Comparison of ENCODE assay signal across 21 cellular contexts in the genomic region with DNA sequence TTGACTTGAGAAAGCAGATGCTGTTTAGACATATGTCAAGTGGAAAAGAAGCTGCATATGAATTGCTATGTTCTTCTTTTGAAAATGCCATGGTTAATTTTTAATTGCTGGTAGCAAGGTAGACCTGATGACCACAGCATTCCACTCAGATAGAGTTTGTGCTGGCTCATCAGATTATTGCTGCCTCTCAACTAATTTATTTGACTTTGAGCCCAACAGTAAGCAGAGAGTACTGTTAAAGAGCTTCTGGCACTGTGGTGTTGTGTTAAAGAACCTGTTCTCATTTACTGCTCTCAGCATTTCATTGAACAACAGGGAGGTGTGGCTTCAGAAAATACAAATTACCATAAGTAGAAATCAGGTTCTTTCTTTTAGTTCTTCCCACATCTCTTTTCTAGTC.
DNase-seq lines count a peak whose midpoint lies in the region; FAIRE-seq and TF ChIP-seq lines count a peak whose summit lies in the region.
"Had no signal": no experiment of that assay in that cellular context is flagged by ENCODE, and none has a peak within 500 bp of the region (broad histone marks: within the 10 kb centered on the region; RNA-seq: fewer than 3 reads in every experiment).

No MANE protein-coding gene starts in this region.

- TF ChIP-seq CTCF in KMS-11 (conservative IDR thresholded peaks at IDR 0.05; ENCODE audit: low read depth, low read length) (no peak), brain (conservative IDR thresholded peaks at IDR 0.05) (no peak), kidney (IDR thresholded peaks at IDR 0.05; ENCODE audit: borderline replicate concordance, extremely low read depth, insufficient read depth) (no peak)

- H3K27ac Mint-ChIP-seq in brain: peak overlapping the region; percentile 6 to 68 (median 31)
- H3K27ac Mint-ChIP-seq: activated CD8-positive, alpha-beta memory T cell treated with anti-CD3 and anti-CD28 coated beads, Interleukin-2, amount 10 ng/mL, durations not matched to agents 7 days and 5 days; naive B cell; stimulated activated memory B cell treated with anti-CD40 and anti-IgM and Interleukin-4, amounts not matched to agents 10 μg/mL and 1 μg/mL and 100 μg/mL, for 72 hours had no signal

- no peaks in the 10 kb centered on the region for H3K36me3 Mint-ChIP-seq in brain
- H3K36me3 Mint-ChIP-seq: activated CD8-positive, alpha-beta memory T cell treated with anti-CD3 and anti-CD28 coated beads, Interleukin-2, amount 10 ng/mL, durations not matched to agents 7 days and 5 days; naive B cell; stimulated activated memory B cell treated with anti-CD40 and anti-IgM and Interleukin-4, amounts not matched to agents 10 μg/mL and 1 μg/mL and 100 μg/mL, for 72 hours had no signal

- FAIRE-seq in kidney (lab: Jason Lieb, UNC): no peak

- H3K4me3 Mint-ChIP-seq in brain: no peak overlapping the region
- H3K4me3 Mint-ChIP-seq: activated CD8-positive, alpha-beta memory T cell treated with anti-CD3 and anti-CD28 coated beads, Interleukin-2, amount 10 ng/mL, durations not matched to agents 7 days and 5 days; stimulated activated memory B cell treated with anti-CD40 and anti-IgM and Interleukin-4, amounts not matched to agents 10 μg/mL and 1 μg/mL and 100 μg/mL, for 72 hours had no signal

- H3K27me3 Mint-ChIP-seq in brain: peaks cover 3% of the 10 kb centered on the region
- H3K27me3 Mint-ChIP-seq: activated CD8-positive, alpha-beta memory T cell treated with anti-CD3 and anti-CD28 coated beads, Interleukin-2, amount 10 ng/mL, durations not matched to agents 7 days and 5 days; stimulated activated memory B cell treated with anti-CD40 and anti-IgM and Interleukin-4, amounts not matched to agents 10 μg/mL and 1 μg/mL and 100 μg/mL, for 72 hours had no signal

- H3K9me3 Mint-ChIP-seq in brain: peaks cover 0 to 5% (median 0%) of the 10 kb centered on the region in 5 experiments
- H3K9me3 Mint-ChIP-seq: naive B cell; stimulated activated memory B cell treated with anti-CD40 and anti-IgM and Interleukin-4, amounts not matched to agents 10 μg/mL and 1 μg/mL and 100 μg/mL, for 72 hours had no signal

- H3K79me2 ChIP-seq in KMS-11 (ENCODE audit: insufficient read depth, low read depth): no peaks in the 10 kb centered on the region

- no peak overlapping the region for H3K9ac ChIP-seq in KMS-11
- H3K9ac ChIP-seq in kidney (ENCODE audit: low read length in 2 of 2): no peak overlapping the region

- intact Hi-C loops in kidney (cut with DNase I): no loop called here

- H3K4me3 ChIP-seq in KMS-11 (IDR thresholded peaks at IDR 0.05; ENCODE audit: insufficient read depth, low read depth, low read length): no peak overlapping the region
- H3K4me3 ChIP-seq in kidney (ENCODE audit: low read length in 2 of 2): peak overlapping the region; percentile 19 to 25
- H3K4me3 ChIP-seq: HAP-1, lung, psoas muscle, tibial artery had no signal

- peak overlapping the region; percentile 41 for H2AFZ ChIP-seq in KMS-11 (ENCODE audit: low read depth)

- no peaks in the 10 kb centered on the region for H3K27me3 ChIP-seq in KMS-11 (ENCODE audit: insufficient read depth, low read depth)
- H3K27me3 ChIP-seq: tibial artery had no signal

- no peaks in the 10 kb centered on the region for H4K20me1 ChIP-seq in KMS-11 (ENCODE audit: insufficient read depth)

- H3K36me3 ChIP-seq in KMS-11 (ENCODE audit: insufficient read depth) (no peaks in the 10 kb centered on the region), kidney (ENCODE audit: control insufficient read depth in 1 of 2, insufficient read depth in 2 of 2, low read length in 2 of 2) (no peaks in the 10 kb centered on the region)
- H3K36me3 ChIP-seq: HAP-1, tibial artery had no signal

- H3K27ac ChIP-seq in KMS-11 (0 out of 2 replicates have a peak overlapping the region, but pooled peaks have one; percentile 9), kidney (ENCODE audit: low read depth in 2 of 2, low read length in 2 of 2) (peak overlapping the region; percentile 74 to 79)
- H3K27ac ChIP-seq: HL-60, psoas muscle, tibial artery had no signal

- no peaks in the 10 kb centered on the region for H3K9me3 ChIP-seq in kidney (ENCODE audit: control insufficient read depth in 1 of 2, low read length in 2 of 2)
- H3K9me3 ChIP-seq: HAP-1, psoas muscle, tibial artery had no signal

- peak overlapping the region; percentile 21; the same call in 1 of the 2 replicates for H3K4me2 ChIP-seq in KMS-11

- no peak for DNase-seq in kidney
- DNase-seq in renal cortical epithelial cell (ENCODE audit: low read depth): peak; percentile 70
- DNase-seq in NCI-H82 (lab: John Stamatoyannopoulos, UW): no peak
- no peak for DNase-seq in NOMO-1 treated with dmso at 0.1 percent for 144 hours (lab: John Stamatoyannopoulos, UW; ENCODE audit: unreplicated experiment)
- DNase-seq in GOT3 (lab: John Stamatoyannopoulos, UW): no peak
- DNase-seq: activated CD4-positive, CD25-positive, alpha-beta regulatory T cell treated with anti-CD3 and anti-CD28 coated beads, Interleukin-2, amount 50 U/mL, for 72 hours; activated CD8-positive, alpha-beta memory T cell treated with anti-CD3 and anti-CD28 coated beads, Interleukin-2, amount 10 ng/mL, durations not matched to agents 7 days and 5 days; activated effector memory CD4-positive, alpha-beta T cell treated with anti-CD3 and anti-CD28 coated beads, Interleukin-2, amount 50 U/mL, for 16 hours; amniotic stem cell; KG1; naive B cell; NCI-H1436 treated with DMSO at 0.1 percent for 48 hours; NCI-H524; psoas muscle; tibial artery had no signal

- H3K4me1 ChIP-seq in KMS-11 (ENCODE audit: low read depth, poor library complexity, severe bottlenecking): peaks cover 28% of the 10 kb centered on the region
- peaks cover 5 to 10% of the 10 kb centered on the region in 2 donors for H3K4me1 ChIP-seq in kidney (ENCODE audit: control insufficient read depth in 1 of 2, insufficient read depth in 1 of 2, low read depth in 1 of 2, low read length in 2 of 2)
- H3K4me1 ChIP-seq: psoas muscle, tibial artery had no signal

- H3K4me1 Mint-ChIP-seq in brain: peaks cover 21% of the 10 kb centered on the region
- H3K4me1 Mint-ChIP-seq: activated CD8-positive, alpha-beta memory T cell treated with anti-CD3 and anti-CD28 coated beads, Interleukin-2, amount 10 ng/mL, durations not matched to agents 7 days and 5 days; naive B cell; stimulated activated memory B cell treated with anti-CD40 and anti-IgM and Interleukin-4, amounts not matched to agents 10 μg/mL and 1 μg/mL and 100 μg/mL, for 72 hours had no signal
